ENCODE assay signal across 1 cellular context in genomic region chr17:28092109-28092508, GRCh38.
TF ChIP-seq lines count a peak whose summit lies in the region.

No MANE protein-coding gene starts in this region.

TF ChIP-seq in HepG2, 621 proteins besides CTCF, POLR2A, EP300 and RAD21 (continued from another document):
- TF ChIP-seq, protein P1, sequence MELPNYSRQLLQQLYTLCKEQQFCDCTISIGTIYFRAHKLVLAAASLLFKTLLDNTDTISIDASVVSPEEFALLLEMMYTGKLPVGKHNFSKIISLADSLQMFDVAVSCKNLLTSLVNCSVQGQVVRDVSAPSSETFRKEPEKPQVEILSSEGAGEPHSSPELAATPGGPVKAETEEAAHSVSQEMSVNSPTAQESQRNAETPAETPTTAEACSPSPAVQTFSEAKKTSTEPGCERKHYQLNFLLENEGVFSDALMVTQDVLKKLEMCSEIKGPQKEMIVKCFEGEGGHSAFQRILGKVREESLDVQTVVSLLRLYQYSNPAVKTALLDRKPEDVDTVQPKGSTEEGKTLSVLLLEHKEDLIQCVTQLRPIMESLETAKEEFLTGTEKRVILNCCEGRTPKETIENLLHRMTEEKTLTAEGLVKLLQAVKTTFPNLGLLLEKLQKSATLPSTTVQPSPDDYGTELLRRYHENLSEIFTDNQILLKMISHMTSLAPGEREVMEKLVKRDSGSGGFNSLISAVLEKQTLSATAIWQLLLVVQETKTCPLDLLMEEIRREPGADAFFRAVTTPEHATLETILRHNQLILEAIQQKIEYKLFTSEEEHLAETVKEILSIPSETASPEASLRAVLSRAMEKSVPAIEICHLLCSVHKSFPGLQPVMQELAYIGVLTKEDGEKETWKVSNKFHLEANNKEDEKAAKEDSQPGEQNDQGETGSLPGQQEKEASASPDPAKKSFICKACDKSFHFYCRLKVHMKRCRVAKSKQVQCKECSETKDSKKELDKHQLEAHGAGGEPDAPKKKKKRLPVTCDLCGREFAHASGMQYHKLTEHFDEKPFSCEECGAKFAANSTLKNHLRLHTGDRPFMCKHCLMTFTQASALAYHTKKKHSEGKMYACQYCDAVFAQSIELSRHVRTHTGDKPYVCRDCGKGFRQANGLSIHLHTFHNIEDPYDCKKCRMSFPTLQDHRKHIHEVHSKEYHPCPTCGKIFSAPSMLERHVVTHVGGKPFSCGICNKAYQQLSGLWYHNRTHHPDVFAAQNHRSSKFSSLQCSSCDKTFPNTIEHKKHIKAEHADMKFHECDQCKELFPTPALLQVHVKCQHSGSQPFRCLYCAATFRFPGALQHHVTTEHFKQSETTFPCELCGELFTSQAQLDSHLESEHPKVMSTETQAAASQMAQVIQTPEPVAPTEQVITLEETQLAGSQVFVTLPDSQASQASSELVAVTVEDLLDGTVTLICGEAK (IDR thresholded peaks at IDR 0.05) = no peak
- TF ChIP-seq, protein P1 (CRISPR knock-in tag; IDR thresholded peaks at IDR 0.05) = no peak
- TF ChIP-seq MAFF (IDR thresholded peaks at IDR 0.05; ENCODE audit: low read depth, low read length) = peak; percentile 85
- no peak for TF ChIP-seq CHCHD3 (CRISPR knock-in tag; IDR thresholded peaks at IDR 0.05)
- no peak for TF ChIP-seq PRPF4 (IDR thresholded peaks at IDR 0.05; ENCODE audit: low read depth, low read length, poor library complexity, severe bottlenecking)
- no peak for TF ChIP-seq RCOR2 (CRISPR knock-in tag; IDR thresholded peaks at IDR 0.05)
- TF ChIP-seq ARNTL (CRISPR knock-in tag; IDR thresholded peaks at IDR 0.05) = no peak
- no peak for TF ChIP-seq DMAP1 (CRISPR knock-in tag; IDR thresholded peaks at IDR 0.05)
TF ChIP-seq in HepG2: peak in this region for 2.
